In genomic region chrX:70454441-70455365, GRCh38 we compare ENCODE assay signal across 8 cellular contexts. TPM values are rescaled to one million over a fixed set of nuclear protein-coding genes. Genes with fewer than 3 reads are reported as not detected.
DNase-seq lines count a peak whose midpoint lies in the region; ATAC-seq and TF ChIP-seq lines count a peak whose summit lies in the region.

No MANE protein-coding gene starts in this region.

- H3K4ac ChIP-seq in IMR-90 (ENCODE audit: low read depth, low read length) (peak overlapping the region; percentile 41), trophoblast cell (ENCODE audit: low read depth, low read length) (peak overlapping the region; percentile 96)

- H4K5ac ChIP-seq in IMR-90 (ENCODE audit: low read depth, low read length) = peak overlapping the region; percentile 17; the same call in 1 of the 2 replicates

- H3K9me1 ChIP-seq in IMR-90 (ENCODE audit: insufficient read depth, low read length) = no peaks in the 10 kb centered on the region

- H3K27ac Mint-ChIP-seq in CD8-positive, alpha-beta memory T cell = peak overlapping the region; percentile 60 to 95 (median 88)

- peak overlapping the region; percentile 22 to 34; a peak in 3 of 4 replicates for H4K8ac ChIP-seq in IMR-90 (ENCODE audit: low read depth in 2 of 2, low read length in 2 of 2)
- peak overlapping the region; percentile 92 for H4K8ac ChIP-seq in trophoblast cell (ENCODE audit: low read depth, low read length)

- H3K9ac ChIP-seq in IMR-90 (ENCODE audit: low read depth, low read length) (peak overlapping the region; percentile 79), trophoblast cell (ENCODE audit: low read length) (peak overlapping the region; percentile 93)

- H4K12ac ChIP-seq in trophoblast cell (ENCODE audit: low read depth, low read length) = peak overlapping the region; percentile 92

- peak; percentile 77 for TF ChIP-seq RAD21 in IMR-90 (IDR thresholded peaks at IDR 0.05; ENCODE audit: low read length)

- peaks cover 21% of the 10 kb centered on the region; the same call in 1 of the 2 replicates for H3F3A ChIP-seq in PC-9 (ENCODE audit: insufficient read depth, low read depth)

- no TSS peak for BruUV-seq in IMR-90 (replicated peaks; lab: Mats Ljungman, UMichigan)
- TSS peak; percentile 67 for BruUV-seq in PC-9 (replicated peaks; lab: Mats Ljungman, UMichigan)

- H3K4me1 Mint-ChIP-seq in CD8-positive, alpha-beta memory T cell = peaks cover 36 to 53% (median 42%) of the 10 kb centered on the region in 3 donors

- H2BK20ac ChIP-seq in IMR-90 (ENCODE audit: low read depth, low read length) = no peak overlapping the region

- H3K9me2 ChIP-seq in PC-9 (ENCODE audit: insufficient read depth) = no peaks in the 10 kb centered on the region

- TF ChIP-seq CTCF in GM20000 (IDR thresholded peaks at IDR 0.05; ENCODE audit: extremely low read depth, missing control alignments) (peak; percentile 80), IMR-90 (conservative IDR thresholded peaks at IDR 0.05; ENCODE audit: low read depth, low read length) (peak; percentile 76), PC-9 (conservative IDR thresholded peaks at IDR 0.05) (peak; percentile 93), foreskin keratinocyte (conservative IDR thresholded peaks at IDR 0.05) (peak; percentile 84)

- H4K20me1 ChIP-seq in IMR-90 (ENCODE audit: insufficient read depth, low read length) = no peaks in the 10 kb centered on the region
- H4K20me1 ChIP-seq in PC-9 (ENCODE audit: insufficient read depth) = peaks cover 5% of the 10 kb centered on the region; the same call in 1 of the 2 replicates

- peak overlapping the region; percentile 97 for H3K4me2 ChIP-seq in IMR-90 (ENCODE audit: low read depth, low read length)
- H3K4me2 ChIP-seq in PC-9 = peak overlapping the region; percentile 95
- peak overlapping the region; percentile 97 for H3K4me2 ChIP-seq in trophoblast cell (ENCODE audit: low read length)

- no peak for TF ChIP-seq POLR2A in IMR-90 (IDR thresholded peaks at IDR 0.05; ENCODE audit: low read depth, low read length)

- H2BK5ac ChIP-seq in IMR-90 (ENCODE audit: low read depth, low read length, poor library complexity, severe bottlenecking) = peak overlapping the region; percentile 12
- peak overlapping the region; percentile 65 for H2BK5ac ChIP-seq in trophoblast cell (ENCODE audit: low read depth, low read length, poor library complexity)

- peak overlapping the region; percentile 59 for H3K4me3 ChIP-seq in CD8-positive, alpha-beta memory T cell (ENCODE audit: low read length)
- H3K4me3 ChIP-seq in IMR-90 (ENCODE audit: insufficient read depth, low read depth, low read length) (peak overlapping the region; percentile 56), PC-9 (peak overlapping the region; percentile 83), trophoblast cell (ENCODE audit: low read depth, low read length) (peak overlapping the region; percentile 88)

- H3K79me2 ChIP-seq in PC-9 (ENCODE audit: low read depth) (peaks cover 51% of the 10 kb centered on the region), trophoblast cell (ENCODE audit: control insufficient read depth, insufficient read depth, low read length, poor library complexity) (peaks cover 9% of the 10 kb centered on the region)

- H3K36me3 ChIP-seq in CD8-positive, alpha-beta memory T cell (ENCODE audit: insufficient read depth, low read length) = no peaks in the 10 kb centered on the region
- H3K36me3 ChIP-seq in IMR-90 (ENCODE audit: control insufficient read depth, insufficient read depth, low read length) (no peaks in the 10 kb centered on the region), PC-9 (ENCODE audit: low read depth) (peaks cover 8% of the 10 kb centered on the region), trophoblast cell (ENCODE audit: control insufficient read depth in 1 of 2, insufficient read depth in 2 of 2, low read length in 2 of 2) (no peaks in the 10 kb centered on the region)

- ATAC-seq in IMR-90 (ENCODE audit: low read depth) (peak; percentile 76), foreskin keratinocyte (peak; percentile 87)

- POLR2A ChIA-PET in CD8-positive, alpha-beta memory T cell (lab: Charles Lee) = no interaction called here
- POLR2A ChIA-PET in IMR-90 (lab: Charles Lee; ENCODE audit: unreplicated experiment) = no interaction called here
- POLR2A ChIA-PET in PC-9 (lab: Charles Lee; ENCODE audit: unreplicated experiment) = no interaction called here

- WGBS in IMR-90 (ENCODE audit: extremely low coverage in 2 of 2, insufficient read length in 1 of 2), 2 experiments = 30% methylated on average over 16 of the region's 48 CpGs; no CpG with 5 or more reads in 1 of the 2 experiments
- WGBS in trophoblast cell (ENCODE audit: extremely low coverage, insufficient coverage, insufficient read length) = no CpG with 5 or more reads among the region's 48 CpGs

- dilution Hi-C loops in IMR-90 (cut with HindIII; ENCODE audit: low sequenced_read_pairs, unreplicated experiment) = no loop called here

- H3K9me3 ChIP-seq in CD8-positive, alpha-beta memory T cell (ENCODE audit: low read length) = no peaks in the 10 kb centered on the region
- H3K9me3 ChIP-seq in IMR-90 (ENCODE audit: control insufficient read depth, insufficient read depth, low read length) = no peaks in the 10 kb centered on the region; the same call in 1 of the 2 replicates
- H3K9me3 ChIP-seq in PC-9 (ENCODE audit: insufficient read depth, low read depth) = no peaks in the 10 kb centered on the region
- no peaks in the 10 kb centered on the region for H3K9me3 ChIP-seq in trophoblast cell (ENCODE audit: insufficient read depth, low read depth, low read length)

- intact Hi-C loops in IMR-90 (cut with micrococcal nuclease) = loop anchor here (1.0 to 10.0 kb wide), 4 partner anchors 23 to 510 kb away; no protein-coding TSS in a partner anchor
- intact Hi-C loops in PC-9 (cut with micrococcal nuclease; ENCODE audit: unreplicated experiment) = loop anchor here (1.0 to 10.0 kb wide), 2 partner anchors 20 to 210 kb away; no protein-coding TSS in a partner anchor

- H3K14ac ChIP-seq in IMR-90 (replicated peaks; ENCODE audit: low read depth, low read length) (no peak overlapping the region), trophoblast cell (ENCODE audit: low read length) (peak overlapping the region; percentile 98)

- no peaks in the 10 kb centered on the region for H3K27me3 ChIP-seq in CD8-positive, alpha-beta memory T cell (ENCODE audit: insufficient read depth, low read length, poor library complexity, severe bottlenecking)
- no peaks in the 10 kb centered on the region; the same call in 1 of the 2 replicates for H3K27me3 ChIP-seq in IMR-90 (ENCODE audit: control insufficient read depth, insufficient read depth, low read length)
- no peaks in the 10 kb centered on the region for H3K27me3 ChIP-seq in PC-9 (ENCODE audit: insufficient read depth, low read depth)
- no peaks in the 10 kb centered on the region for H3K27me3 ChIP-seq in foreskin keratinocyte
- H3K27me3 ChIP-seq in trophoblast cell (ENCODE audit: insufficient read depth, low read length) = no peaks in the 10 kb centered on the region

- no peak overlapping the region for H2BK120ac ChIP-seq in IMR-90 (ENCODE audit: low read depth, low read length)
- H2BK120ac ChIP-seq in trophoblast cell (ENCODE audit: insufficient read depth, low read length, poor library complexity) = peak overlapping the region; percentile 86

- peak; percentile 64 to 86 (median 71) for DNase-seq in CD8-positive, alpha-beta memory T cell
- peak; percentile 75 for DNase-seq in GM20000 (ENCODE audit: low spot score)
- peak; percentile 53 for DNase-seq in IMR-90
- peak; percentile 90 to 94 for DNase-seq in PC-9
- DNase-seq in activated gamma-delta T cell (lab: John Stamatoyannopoulos, UW) = peak; percentile 61
- peak; percentile 59 to 80 for DNase-seq in foreskin keratinocyte
- peak; percentile 39 to 51 for DNase-seq in trophoblast cell
- no peak for DNase-seq in inferior parietal cortex (ENCODE audit: extremely low spot score)

- H2BK15ac ChIP-seq in IMR-90 (ENCODE audit: low read depth, low read length) = no peak overlapping the region

- peaks cover 0 to 19% of the 10 kb centered on the region in 2 experiments; a peak in 2 of 4 replicates for H3K79me1 ChIP-seq in IMR-90 (ENCODE audit: low read depth in 1 of 2, low read length in 2 of 2)
- H3K79me1 ChIP-seq in trophoblast cell (ENCODE audit: low read length) = peaks cover 17% of the 10 kb centered on the region

- CTCF ChIA-PET in CD8-positive, alpha-beta memory T cell (lab: Charles Lee) = interaction anchor here (1.0 to 2.0 kb wide), 3 partner anchors 19 to 156 kb away, joined by 3 to 7 read pairs (median 3); no protein-coding TSS in a partner anchor
- CTCF ChIA-PET in IMR-90 (lab: Yijun Ruan, JAX) = interaction anchor here (0.7 kb wide), 1 partner anchor 12 kb away, joined by 4 read pairs; no protein-coding TSS in a partner anchor
- CTCF ChIA-PET in PC-9 (lab: Charles Lee) = interaction anchor here (0.7 kb wide), 1 partner anchor 978 kb away, joined by 3 read pairs; no protein-coding TSS in a partner anchor

- H3K27me3 Mint-ChIP-seq in CD8-positive, alpha-beta memory T cell = peaks cover 0 to 8% of the 10 kb centered on the region in 2 donors

- peak overlapping the region; percentile 74 to 92 (median 86) for H3K4me3 Mint-ChIP-seq in CD8-positive, alpha-beta memory T cell

- H3K23ac ChIP-seq in IMR-90 (ENCODE audit: low read depth, low read length) (peak overlapping the region; percentile 53; the same call in 1 of the 2 replicates), trophoblast cell (ENCODE audit: low read length) (no peak overlapping the region)

- H2AK5ac ChIP-seq in IMR-90 (ENCODE audit: low read depth, low read length) (peak overlapping the region; percentile 10; the same call in 1 of the 2 replicates), trophoblast cell (ENCODE audit: low read length) (peak overlapping the region; percentile 76)

- H3K27ac ChIP-seq in CD8-positive, alpha-beta memory T cell (ENCODE audit: low read depth, low read length) = peak overlapping the region; percentile 70
- peak overlapping the region; percentile 69 for H3K27ac ChIP-seq in IMR-90 (ENCODE audit: insufficient read depth, low read length)
- H3K27ac ChIP-seq in PC-9 = peak overlapping the region; percentile 57
- no peak overlapping the region for H3K27ac ChIP-seq in foreskin keratinocyte
- peak overlapping the region; percentile 74 for H3K27ac ChIP-seq in trophoblast cell (ENCODE audit: low read depth, low read length)

- H2AFZ ChIP-seq in IMR-90 (replicated peaks; ENCODE audit: low read length, poor library complexity) (peak overlapping the region; percentile 74), PC-9 (peak overlapping the region; percentile 81), trophoblast cell (ENCODE audit: insufficient read depth, low read length, poor library complexity) (peak overlapping the region; percentile 88)

- H3K56ac ChIP-seq in IMR-90 (ENCODE audit: extremely low read depth, insufficient read depth, low read length) = 0 out of 2 replicates have a peak overlapping the region, but pooled peaks have one; percentile 12

- H3K18ac ChIP-seq in IMR-90 (ENCODE audit: low read depth, low read length) = no peak overlapping the region; the same call in 1 of the 2 replicates
- H3K18ac ChIP-seq in trophoblast cell (ENCODE audit: low read length) = peak overlapping the region; percentile 92

- in situ Hi-C loops in IMR-90 (cut with MboI; ENCODE audit: low sequenced_read_pairs) = no loop called here

- H3K36me3 Mint-ChIP-seq in CD8-positive, alpha-beta memory T cell = peaks cover 0 to 17% (median 0%) of the 10 kb centered on the region in 3 donors

- no peak overlapping the region for H4K91ac ChIP-seq in IMR-90 (ENCODE audit: insufficient read depth, low read depth, low read length)
- H4K91ac ChIP-seq in trophoblast cell (ENCODE audit: low read depth, low read length) = peak overlapping the region; percentile 92

- H3K4me1 ChIP-seq in CD8-positive, alpha-beta memory T cell (ENCODE audit: insufficient read depth, low read length) = peaks cover 13% of the 10 kb centered on the region
- H3K4me1 ChIP-seq in IMR-90 (ENCODE audit: control insufficient read depth, insufficient read depth, low read length) = no peaks in the 10 kb centered on the region
- H3K4me1 ChIP-seq in PC-9 (replicated peaks; ENCODE audit: insufficient read depth) = peaks cover 35% of the 10 kb centered on the region
- H3K4me1 ChIP-seq in foreskin keratinocyte = peaks cover 3% of the 10 kb centered on the region
- H3K4me1 ChIP-seq in trophoblast cell (ENCODE audit: control insufficient read depth in 1 of 2, insufficient read depth in 2 of 2, low read length in 2 of 2) = peaks cover 10 to 11% of the 10 kb centered on the region in 2 experiments

- H2BK12ac ChIP-seq in trophoblast cell (ENCODE audit: low read length) = no peak overlapping the region

- H2AK9ac ChIP-seq in IMR-90 (replicated peaks; ENCODE audit: low read depth, low read length, poor library complexity) = peak overlapping the region; percentile 91

- no peaks in the 10 kb centered on the region for H3K9me3 Mint-ChIP-seq in CD8-positive, alpha-beta memory T cell

RNA-seq across cellular contexts. Expression of gene DLG3, which starts 10.1 kb away (rescaled TPM):
- 10 to 100 TPM; 28.1 to 30.4 TPM for total RNA-seq in CD8-positive, alpha-beta memory T cell
- polyA plus RNA-seq in CD8-positive, alpha-beta memory T cell = 13.5 TPM
- total RNA-seq in IMR-90 (2012; rRNA removed) (18.9 and 27.1 TPM in 2 replicates), PC-9 (2021) (55.6 and 61.1 TPM in 2 replicates), foreskin keratinocyte (12.4 and 12.8 TPM in 2 replicates)
- polyA plus RNA-seq in IMR-90 (2012; rRNA removed) (11.0 and 14.2 TPM in 2 replicates), foreskin keratinocyte (4.5 and 4.6 TPM in 2 replicates)
- polyA plus RNA-seq in IMR-90 (2012; cell fraction: cytosol; rRNA removed) = 3.7 and 8.4 TPM in 2 replicates
- polyA plus RNA-seq in IMR-90 (2012; cell fraction: nucleus; rRNA removed; ENCODE audit: low replicate concordance) = 4.7 and 19.7 TPM in 2 replicates
- 18.6 and 22.7 TPM in 2 replicates for polyA plus RNA-seq in trophoblast cell (2013)

RNA-seq across cellular contexts. Expression of gene GDPD2, which starts 31.6 kb away (rescaled TPM):
- under 1 TPM in 1 of 2 experiments, not detected in 1; 0.09 TPM for total RNA-seq in CD8-positive, alpha-beta memory T cell
- not detected for polyA plus RNA-seq in CD8-positive, alpha-beta memory T cell
- not detected in 2 replicates for total RNA-seq in IMR-90 (2012; rRNA removed)
- not detected in 2 replicates for polyA plus RNA-seq in IMR-90 (2012; rRNA removed)
- polyA plus RNA-seq in IMR-90 (2012; cell fraction: cytosol; rRNA removed) = not detected in 2 replicates
- polyA plus RNA-seq in IMR-90 (2012; cell fraction: nucleus; rRNA removed; ENCODE audit: low replicate concordance) = 0.08 and 0.09 TPM in 2 replicates
- 0.44 TPM in 1 of 2 replicates, not detected in the other for total RNA-seq in PC-9 (2021)
- total RNA-seq in foreskin keratinocyte = 0.14 and 0.17 TPM in 2 replicates
- polyA plus RNA-seq in foreskin keratinocyte = 0.04 and 0.09 TPM in 2 replicates
- 0.47 and 0.57 TPM in 2 replicates for polyA plus RNA-seq in trophoblast cell (2013)
